ENCODE assay signal across 16 cellular contexts in the genomic region with DNA sequence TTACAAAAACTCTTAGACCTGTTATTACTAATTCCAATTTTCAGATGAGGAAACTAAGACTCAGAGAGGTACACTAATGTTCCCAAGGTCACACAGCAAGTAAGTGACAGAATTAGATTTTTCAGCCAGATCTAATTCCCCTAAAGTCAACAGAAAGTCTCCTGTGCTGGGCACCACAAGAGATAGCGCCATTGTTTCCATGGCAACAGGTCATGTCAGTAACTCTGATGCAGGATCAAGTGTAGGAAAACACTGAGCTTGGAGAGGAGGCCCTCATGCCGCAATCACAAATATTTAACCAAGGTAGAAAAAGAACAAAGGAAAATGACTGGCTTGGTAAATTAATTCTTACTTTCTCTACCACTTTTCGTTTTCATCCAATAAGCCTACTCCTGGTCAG.
"Had no signal": no experiment of that assay in that cellular context is flagged by ENCODE, and none has a peak within 500 bp of the region (broad histone marks: within the 10 kb centered on the region; RNA-seq: fewer than 3 reads in every experiment).

No MANE protein-coding gene starts in this region.

- H3K4me3 ChIP-seq: left lung, suprapubic skin had no signal

- H3K27ac ChIP-seq: left lung, suprapubic skin had no signal

- ATAC-seq: activated CD4-positive, alpha-beta T cell treated with anti-CD3 and anti-CD28 coated beads for 36 hours; activated T-helper 17 cell treated with anti-CD3 and anti-CD28 coated beads, Interleukin-2, amount 50 U/mL, for 72 hours; left lung; stimulated activated naive CD8-positive, alpha-beta T cell treated with anti-CD3 and anti-CD28 coated beads, Interleukin-15, Interleukin-2, amounts not matched to agents 100 U/mL and 50 U/mL, for 24 hours had no signal

- H3K4me1 ChIP-seq: left lung, suprapubic skin had no signal

- DNase-seq: activated CD4-positive, alpha-beta memory T cell treated with anti-CD3 and anti-CD28 coated beads, Interleukin-2, amount 10 ng/mL, durations not matched to agents 7 days and 5 days; activated CD4-positive, alpha-beta T cell treated with anti-CD3 and anti-CD28 coated beads for 36 hours; activated naive CD4-positive, alpha-beta T cell; activated naive CD8-positive, alpha-beta T cell treated with anti-CD3 and anti-CD28 coated beads for 36 hours; activated T-cell treated with anti-CD3 and anti-CD28 coated beads, Interleukin-2, amount 50 U/mL, for 1 hour; amniotic stem cell; effector CD4-positive, alpha-beta T cell; kidney; left lung; midbrain; nucleus accumbens; stimulated activated CD4-positive, alpha-beta T cell treated with anti-CD3 and anti-CD28 coated beads, Interleukin-12 subunit alpha, Interleukin-12 subunit beta, amount 100 ng/mL, for 4 hours; stimulated activated CD4-positive, alpha-beta T cell treated with anti-CD3 and anti-CD28 coated beads, Interleukin-1b, Interleukin-23, amount 100 ng/mL, for 48 hours; stimulated activated naive CD8-positive, alpha-beta T cell treated with anti-CD3 and anti-CD28 coated beads, Interleukin-15, Interleukin-2, amounts not matched to agents 100 U/mL and 50 U/mL, for 24 hours had no signal

- H3K27me3 ChIP-seq: left lung had no signal

- H3K36me3 ChIP-seq: left lung, suprapubic skin had no signal

- H3K9me3 ChIP-seq: left lung, suprapubic skin had no signal
